Comparison of ENCODE assay signal across 1 cellular context in the genomic region with DNA sequence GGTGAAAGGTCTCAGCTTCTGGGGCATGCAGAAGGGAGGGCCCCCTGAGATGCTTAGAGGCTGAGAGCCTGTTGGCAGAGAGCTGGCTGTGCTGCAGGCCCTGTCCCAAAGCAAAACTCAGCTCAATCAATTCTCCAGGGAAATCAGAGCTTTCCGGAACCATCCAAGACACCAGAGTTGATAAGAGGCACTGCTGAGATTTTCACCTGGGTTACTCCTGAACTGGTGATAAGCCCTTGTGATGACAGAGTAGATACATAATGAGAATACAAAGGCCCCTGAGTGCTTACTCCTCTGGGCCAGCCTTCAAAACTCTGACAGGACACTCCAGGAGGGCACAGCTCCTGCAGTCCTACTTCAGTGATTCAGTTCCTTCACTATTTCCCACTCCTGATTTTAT.
TF ChIP-seq lines count a peak whose summit lies in the region.

No MANE protein-coding gene starts in this region.

TF ChIP-seq in A549, 52 proteins besides CTCF, POLR2A, EP300 and RAD21 (continued from another document):
- no peak for TF ChIP-seq E2F6 (IDR thresholded peaks at IDR 0.05; ENCODE audit: borderline replicate concordance, low read depth)
- no peak for TF ChIP-seq ZNF302 (CRISPR knock-in tag; IDR thresholded peaks at IDR 0.05)
- no peak for TF ChIP-seq CHD4 (IDR thresholded peaks at IDR 0.05; ENCODE audit: borderline replicate concordance)
- TF ChIP-seq FOSB (CRISPR knock-in tag; IDR thresholded peaks at IDR 0.05), result no peak
- no peak for TF ChIP-seq RFX5 (IDR thresholded peaks at IDR 0.05)
- TF ChIP-seq SMC3 (IDR thresholded peaks at IDR 0.05), result no peak
- no peak for TF ChIP-seq RCOR1 (IDR thresholded peaks at IDR 0.05; ENCODE audit: low read depth, low read length)
